ENCODE assay signal across 8 cellular contexts in genomic region chr1:247110627-247111258, GRCh38. TPM values are rescaled to one million over a fixed set of nuclear protein-coding genes. Genes with fewer than 3 reads are reported as not detected.
DNase-seq lines count a peak whose midpoint lies in the region; ATAC-seq, FAIRE-seq and TF ChIP-seq lines count a peak whose summit lies in the region.

No MANE protein-coding gene starts in this region.

- no peak for ATAC-seq in HG02840 (IDR thresholded peaks at IDR 0.05; ENCODE audit: low FRiP score, unreplicated experiment)

- H3K4me1 ChIP-seq in left ventricle myocardium inferior, result peaks cover 26% of the 10 kb centered on the region
- H3K4me1 ChIP-seq in mesendoderm (ENCODE audit: control insufficient read depth, low read depth, low read length), result no peaks in the 10 kb centered on the region

- intact Hi-C loops in left ventricle myocardium inferior (cut with micrococcal nuclease) (no loop called here), cardiac septum (cut with DNase I) (loop anchor here (5.0 kb wide), 3 partner anchors 102 to 222 kb away; partner anchors contain the start of genes AHCTF1 and ZNF496)

- no peak overlapping the region for H4K5ac ChIP-seq in mesendoderm (ENCODE audit: low read length)

- no peak for FAIRE-seq in bronchial epithelial cell (lab: Jason Lieb, UNC)

- H3K27ac ChIP-seq in left ventricle myocardium inferior (replicated peaks) (peak overlapping the region; percentile 92), mesendoderm (ENCODE audit: low read depth, low read length) (no peak overlapping the region)

- peak overlapping the region; percentile 50 for H3K9ac ChIP-seq in mesendoderm (ENCODE audit: low read length)

- peak overlapping the region; percentile 87 for H3K56ac ChIP-seq in mesendoderm (ENCODE audit: low read length)

- no peak overlapping the region for H2BK15ac ChIP-seq in mesendoderm (replicated peaks; ENCODE audit: low read depth)

- H3K27ac Mint-ChIP-seq in stimulated activated naive CD8-positive, alpha-beta T cell treated with anti-CD3 and anti-CD28 coated beads, Interleukin-15, Interleukin-2, amounts not matched to agents 100 ng/mL and 50 ng/mL, for 24 hours, result no peak overlapping the region

- TF ChIP-seq CTCF in left ventricle myocardium inferior (IDR thresholded peaks at IDR 0.05; ENCODE audit: borderline replicate concordance), result no peak
- no peak for TF ChIP-seq CTCF in bronchial epithelial cell (IDR thresholded peaks at IDR 0.05; ENCODE audit: insufficient read depth, low read length, severe bottlenecking)

- no peak overlapping the region for H2AK5ac ChIP-seq in mesendoderm (ENCODE audit: low read length)

- no CpG with 5 or more reads among the region's 30 CpGs for WGBS in mesendoderm (ENCODE audit: extremely low coverage, insufficient coverage, low lambda C conversion rate)

- no peak overlapping the region for H4K8ac ChIP-seq in mesendoderm (ENCODE audit: low read depth, low read length)

- H3K4me3 Mint-ChIP-seq in stimulated activated naive CD8-positive, alpha-beta T cell treated with anti-CD3 and anti-CD28 coated beads, Interleukin-15, Interleukin-2, amounts not matched to agents 100 ng/mL and 50 ng/mL, for 24 hours, result peak overlapping the region; percentile 72

- H3K36me3 ChIP-seq in left ventricle myocardium inferior, result no peaks in the 10 kb centered on the region
- no peaks in the 10 kb centered on the region for H3K36me3 ChIP-seq in bronchial epithelial cell (ENCODE audit: control insufficient read depth, insufficient read depth, low read length)
- no peaks in the 10 kb centered on the region for H3K36me3 ChIP-seq in mesendoderm (ENCODE audit: control insufficient read depth, insufficient read depth, low read length)

- H3K4me2 ChIP-seq in mesendoderm (ENCODE audit: low read length), result peak overlapping the region; percentile 51

- H3K9me3 ChIP-seq in left ventricle myocardium inferior (replicated peaks), result no peaks in the 10 kb centered on the region

- H3K4me1 Mint-ChIP-seq in stimulated activated naive CD8-positive, alpha-beta T cell treated with anti-CD3 and anti-CD28 coated beads, Interleukin-15, Interleukin-2, amounts not matched to agents 100 ng/mL and 50 ng/mL, for 24 hours (ENCODE audit: low read depth), result peaks cover 11% of the 10 kb centered on the region

- H3K4me3 ChIP-seq in left ventricle myocardium inferior (peak overlapping the region; percentile 88), bronchial epithelial cell (ENCODE audit: low read depth, low read length) (peak overlapping the region; percentile 51), mesendoderm (ENCODE audit: low read length) (no peak overlapping the region)

- H3K27me3 ChIP-seq in left ventricle myocardium inferior (ENCODE audit: low read depth), result no peaks in the 10 kb centered on the region
- H3K27me3 ChIP-seq in bronchial epithelial cell (ENCODE audit: control insufficient read depth, insufficient read depth, low read length), result no peaks in the 10 kb centered on the region
- peaks cover 5% of the 10 kb centered on the region for H3K27me3 ChIP-seq in mesendoderm (ENCODE audit: insufficient read depth, low read length, poor library complexity)

- H2BK120ac ChIP-seq in mesendoderm (ENCODE audit: low read depth, low read length), result no peak overlapping the region

- H3K27me3 Mint-ChIP-seq in stimulated activated naive CD8-positive, alpha-beta T cell treated with anti-CD3 and anti-CD28 coated beads, Interleukin-15, Interleukin-2, amounts not matched to agents 100 ng/mL and 50 ng/mL, for 24 hours, result peaks cover 49% of the 10 kb centered on the region

- no peak overlapping the region for H2BK5ac ChIP-seq in mesendoderm (ENCODE audit: low read length)

- peak overlapping the region; percentile 50 for H3K23ac ChIP-seq in mesendoderm (ENCODE audit: low read length)

- peak overlapping the region; percentile 38 for H3K4ac ChIP-seq in mesendoderm (ENCODE audit: low read depth, low read length)

- no peaks in the 10 kb centered on the region for H3K79me1 ChIP-seq in mesendoderm (ENCODE audit: low read length)

- peak overlapping the region; percentile 17 for H3K18ac ChIP-seq in mesendoderm (ENCODE audit: low read length)

- peaks cover 4% of the 10 kb centered on the region for H3K9me3 Mint-ChIP-seq in stimulated activated naive CD8-positive, alpha-beta T cell treated with anti-CD3 and anti-CD28 coated beads, Interleukin-15, Interleukin-2, amounts not matched to agents 100 ng/mL and 50 ng/mL, for 24 hours

- H3K79me2 ChIP-seq in mesendoderm (ENCODE audit: control insufficient read depth, insufficient read depth, low read length), result no peaks in the 10 kb centered on the region

- DNase-seq in left ventricle myocardium inferior (no peak), cardiac septum (ENCODE audit: low spot score) (no peak), bronchial epithelial cell (ENCODE audit: low read depth) (peak; percentile 22), mesendoderm (no peak), GM19238 (ENCODE audit: insufficient read length, low spot score) (no peak), DMS114 treated with DMSO at 0.1 percent for 48 hours (lab: John Stamatoyannopoulos, UW; ENCODE audit: unreplicated experiment) (no peak)

- peaks cover 9% of the 10 kb centered on the region for H3K36me3 Mint-ChIP-seq in stimulated activated naive CD8-positive, alpha-beta T cell treated with anti-CD3 and anti-CD28 coated beads, Interleukin-15, Interleukin-2, amounts not matched to agents 100 ng/mL and 50 ng/mL, for 24 hours (ENCODE audit: low read depth)

RNA-seq across cellular contexts. Expression of gene ZNF669, which starts 6.6 kb away (rescaled TPM):
- total RNA-seq in left ventricle myocardium inferior, result 3.2 TPM
- total RNA-seq in cardiac septum, result 3.1 TPM
- total RNA-seq in bronchial epithelial cell, result 10.3 and 10.5 TPM in 2 replicates
- 11.9 TPM for polyA plus RNA-seq in mesendoderm (2013, experiment 1 of 2)
- 10.9 TPM for polyA plus RNA-seq in mesendoderm (2013, experiment 2 of 2)

RNA-seq across cellular contexts. Expression of gene ZNF670, which starts 32.1 kb away (rescaled TPM):
- 1.5 TPM for total RNA-seq in left ventricle myocardium inferior
- 0.75 TPM for total RNA-seq in cardiac septum
- total RNA-seq in bronchial epithelial cell, result 3.7 and 4.5 TPM in 2 replicates
- 6.5 TPM for polyA plus RNA-seq in mesendoderm (2013, experiment 1 of 2)
- polyA plus RNA-seq in mesendoderm (2013, experiment 2 of 2), result 5.9 TPM
